In the genomic region with DNA sequence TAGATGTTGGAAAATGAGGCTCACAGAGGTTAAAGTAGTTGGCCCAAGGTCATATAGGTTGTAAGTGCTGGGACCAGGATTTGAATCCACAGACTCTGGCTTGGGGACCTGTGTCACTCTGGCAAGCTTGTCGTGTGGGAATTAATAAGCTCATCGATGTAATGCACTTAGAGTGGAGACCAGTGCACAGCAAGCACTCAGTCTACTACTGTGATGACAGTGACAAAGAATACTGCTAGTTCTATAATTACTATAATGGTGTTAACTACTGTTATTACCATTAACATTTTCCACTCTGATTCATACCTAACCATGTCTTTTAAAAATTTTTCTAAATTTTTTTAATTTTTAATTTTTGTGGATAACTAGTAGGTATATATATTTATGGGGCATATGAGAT, we compare ENCODE assay signal across 22 cellular contexts. TPM values are rescaled to one million over a fixed set of nuclear protein-coding genes. Genes with fewer than 3 reads are reported as not detected.
DNase-seq lines count a peak whose midpoint lies in the region; ATAC-seq and TF ChIP-seq lines count a peak whose summit lies in the region.
"Had no signal": no experiment of that assay in that cellular context is flagged by ENCODE, and none has a peak within 500 bp of the region (broad histone marks: within the 10 kb centered on the region; RNA-seq: fewer than 3 reads in every experiment).

No MANE protein-coding gene starts in this region.

- peaks cover 59% of the 10 kb centered on the region for H3K4me1 Mint-ChIP-seq in activated naive CD4-positive, alpha-beta T cell treated with anti-CD3 and anti-CD28 coated beads for 36 hours (ENCODE audit: low read depth)
- H3K4me1 Mint-ChIP-seq in activated naive CD4-positive, alpha-beta T cell treated with anti-CD3 and anti-CD28 coated beads, Interleukin-2, amount 10 ng/mL, durations not matched to agents 7 days and 5 days, result peaks cover 42% of the 10 kb centered on the region
- H3K4me1 Mint-ChIP-seq in stimulated activated effector memory CD8-positive, alpha-beta T cell treated with anti-CD3 and anti-CD28 coated beads, Interleukin-12 subunit alpha, Interleukin-12 subunit beta, amount 100 ng/mL, for 72 hours, result peaks cover 63% of the 10 kb centered on the region

- peak overlapping the region; percentile 74 for H3K27ac Mint-ChIP-seq in activated naive CD4-positive, alpha-beta T cell treated with anti-CD3 and anti-CD28 coated beads for 36 hours
- H3K27ac Mint-ChIP-seq in activated naive CD4-positive, alpha-beta T cell treated with anti-CD3 and anti-CD28 coated beads, Interleukin-2, amount 10 ng/mL, durations not matched to agents 7 days and 5 days, result no peak overlapping the region
- H3K27ac Mint-ChIP-seq in stimulated activated effector memory CD8-positive, alpha-beta T cell treated with anti-CD3 and anti-CD28 coated beads, Interleukin-12 subunit alpha, Interleukin-12 subunit beta, amount 100 ng/mL, for 72 hours, result no peak overlapping the region
- H3K27ac Mint-ChIP-seq: brain; CD4-positive, CD25-positive, alpha-beta regulatory T cell; T-helper 17 cell had no signal

- H3K27ac ChIP-seq in foreskin keratinocyte, result no peak overlapping the region
- H3K27ac ChIP-seq: adrenal gland, SK-N-MC had no signal

- H3K4me3 Mint-ChIP-seq in activated naive CD4-positive, alpha-beta T cell treated with anti-CD3 and anti-CD28 coated beads for 36 hours, result no peak overlapping the region
- H3K4me3 Mint-ChIP-seq in activated naive CD4-positive, alpha-beta T cell treated with anti-CD3 and anti-CD28 coated beads, Interleukin-2, amount 10 ng/mL, durations not matched to agents 7 days and 5 days, result no peak overlapping the region
- peak overlapping the region; percentile 33 for H3K4me3 Mint-ChIP-seq in stimulated activated effector memory CD8-positive, alpha-beta T cell treated with anti-CD3 and anti-CD28 coated beads, Interleukin-12 subunit alpha, Interleukin-12 subunit beta, amount 100 ng/mL, for 72 hours
- H3K4me3 Mint-ChIP-seq: brain; CD4-positive, CD25-positive, alpha-beta regulatory T cell; T-helper 17 cell had no signal

- peaks cover 2% of the 10 kb centered on the region for H3K36me3 Mint-ChIP-seq in activated naive CD4-positive, alpha-beta T cell treated with anti-CD3 and anti-CD28 coated beads for 36 hours (ENCODE audit: low read depth)
- H3K36me3 Mint-ChIP-seq in activated naive CD4-positive, alpha-beta T cell treated with anti-CD3 and anti-CD28 coated beads, Interleukin-2, amount 10 ng/mL, durations not matched to agents 7 days and 5 days, result no peaks in the 10 kb centered on the region
- H3K36me3 Mint-ChIP-seq in stimulated activated effector memory CD8-positive, alpha-beta T cell treated with anti-CD3 and anti-CD28 coated beads, Interleukin-12 subunit alpha, Interleukin-12 subunit beta, amount 100 ng/mL, for 72 hours, result peaks cover 23% of the 10 kb centered on the region
- H3K36me3 Mint-ChIP-seq: CD4-positive, CD25-positive, alpha-beta regulatory T cell had no signal

- no peak for TF ChIP-seq CTCF in foreskin keratinocyte (conservative IDR thresholded peaks at IDR 0.05)

- no peaks in the 10 kb centered on the region for H3K27me3 ChIP-seq in foreskin keratinocyte
- H3K27me3 ChIP-seq: adrenal gland had no signal

- intact Hi-C loops in activated naive CD4-positive, alpha-beta T cell treated with anti-CD3 and anti-CD28 coated beads for 36 hours (cut with micrococcal nuclease), result loop anchor here (1.0 kb wide), 2 partner anchors 10 to 21 kb away; no protein-coding TSS in a partner anchor

- ATAC-seq in HG02610 (IDR thresholded peaks at IDR 0.05; ENCODE audit: unreplicated experiment), result peak; percentile 77
- ATAC-seq in HG03159 (IDR thresholded peaks at IDR 0.05; ENCODE audit: unreplicated experiment), result peak; percentile 59
- peak; percentile 97 for ATAC-seq in stimulated activated effector memory CD8-positive, alpha-beta T cell treated with anti-CD3 and anti-CD28 coated beads, Interleukin-12 subunit alpha, Interleukin-12 subunit beta, amount 100 ng/mL, for 72 hours
- no peak for ATAC-seq in foreskin keratinocyte
- ATAC-seq: HepG2, sciatic nerve, T-helper 17 cell had no signal

- H3K27me3 Mint-ChIP-seq in activated naive CD4-positive, alpha-beta T cell treated with anti-CD3 and anti-CD28 coated beads for 36 hours (ENCODE audit: low read depth), result no peaks in the 10 kb centered on the region
- no peaks in the 10 kb centered on the region for H3K27me3 Mint-ChIP-seq in activated naive CD4-positive, alpha-beta T cell treated with anti-CD3 and anti-CD28 coated beads, Interleukin-2, amount 10 ng/mL, durations not matched to agents 7 days and 5 days
- H3K27me3 Mint-ChIP-seq: brain; CD4-positive, CD25-positive, alpha-beta regulatory T cell; T-helper 17 cell had no signal

- H3K9me3 Mint-ChIP-seq in activated naive CD4-positive, alpha-beta T cell treated with anti-CD3 and anti-CD28 coated beads for 36 hours, result no peaks in the 10 kb centered on the region
- H3K9me3 Mint-ChIP-seq in activated naive CD4-positive, alpha-beta T cell treated with anti-CD3 and anti-CD28 coated beads, Interleukin-2, amount 10 ng/mL, durations not matched to agents 7 days and 5 days, result no peaks in the 10 kb centered on the region
- H3K9me3 Mint-ChIP-seq in stimulated activated effector memory CD8-positive, alpha-beta T cell treated with anti-CD3 and anti-CD28 coated beads, Interleukin-12 subunit alpha, Interleukin-12 subunit beta, amount 100 ng/mL, for 72 hours, result no peaks in the 10 kb centered on the region
- H3K9me3 Mint-ChIP-seq: CD4-positive, CD25-positive, alpha-beta regulatory T cell had no signal

- CTCF ChIA-PET in activated naive CD4-positive, alpha-beta T cell treated with anti-CD3 and anti-CD28 coated beads for 36 hours (lab: Charles Lee), result interaction anchor here (1.2 kb wide), 1 partner anchor 9 kb away, joined by 11 read pairs; no protein-coding TSS in a partner anchor
- CTCF ChIA-PET in activated naive CD4-positive, alpha-beta T cell treated with anti-CD3 and anti-CD28 coated beads, Interleukin-2, amount 10 ng/mL, durations not matched to agents 7 days and 5 days (lab: Charles Lee), result interaction anchor here (0.9 to 1.9 kb wide), 3 partner anchors 11 to 234 kb away, joined by 3 to 5 read pairs (median 4); no protein-coding TSS in a partner anchor

- H3K4me1 ChIP-seq in foreskin keratinocyte, result peaks cover 5% of the 10 kb centered on the region

- peak; percentile 49 for DNase-seq in activated naive CD4-positive, alpha-beta T cell treated with anti-CD3 and anti-CD28 coated beads for 36 hours
- no peak for DNase-seq in activated naive CD4-positive, alpha-beta T cell treated with anti-CD3 and anti-CD28 coated beads, Interleukin-2, amount 10 ng/mL, durations not matched to agents 7 days and 5 days
- DNase-seq in stimulated activated effector memory CD8-positive, alpha-beta T cell treated with anti-CD3 and anti-CD28 coated beads, Interleukin-12 subunit alpha, Interleukin-12 subunit beta, amount 100 ng/mL, for 72 hours (ENCODE audit: low spot score in 2 of 2), result no peak
- DNase-seq in foreskin keratinocyte (no peak), H4 (ENCODE audit: low spot score) (no peak)
- DNase-seq: activated CD4-positive, alpha-beta T cell treated with anti-CD3 and anti-CD28 coated beads for 4 hours; adrenal gland; DMS 273 treated with DMSO at 0.1 percent for 48 hours; glutamatergic neuron; Kasumi-1; kidney; NCI-H187 treated with DMSO at 0.1 percent for 48 hours; T-helper 17 cell; trophoblast cell had no signal

RNA-seq across cellular contexts. Expression of gene PAM, which starts 12.8 kb away (rescaled TPM):
- total RNA-seq in activated naive CD4-positive, alpha-beta T cell treated with anti-CD3 and anti-CD28 coated beads for 36 hours, result 10 to 100 TPM; 31.2 to 37.6 TPM
- total RNA-seq in foreskin keratinocyte, result 56.6 and 63.3 TPM in 2 replicates
- 37.4 and 38.3 TPM in 2 replicates for polyA plus RNA-seq in foreskin keratinocyte
- total RNA-seq in H4 (2014; rRNA removed; shearing (Covaris generic)), result 166 and 213 TPM in 2 replicates
- total RNA-seq: OCI-LY7 had no signal
